In the genomic region with DNA sequence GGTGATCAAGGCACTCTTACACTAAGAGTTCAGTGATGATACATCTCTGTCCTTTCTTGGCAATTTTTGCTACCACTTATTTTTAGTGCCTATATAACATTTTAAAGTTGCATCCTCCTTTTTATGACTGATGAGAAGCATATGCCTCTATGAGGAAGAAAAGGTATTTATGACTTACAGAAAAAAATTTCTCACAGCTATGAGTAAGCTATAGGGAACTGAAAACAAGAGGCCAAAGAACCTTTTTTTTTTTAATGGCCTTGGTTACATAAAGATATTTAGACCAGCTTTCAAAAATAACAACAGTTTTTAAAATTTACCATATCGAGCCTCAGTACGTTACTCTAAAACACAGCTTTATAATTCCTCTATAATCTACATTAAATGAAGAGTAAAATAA, we compare ENCODE assay signal across 11 cellular contexts. TPM values are rescaled to one million over a fixed set of nuclear protein-coding genes. Genes with fewer than 3 reads are reported as not detected.
DNase-seq lines count a peak whose midpoint lies in the region; ATAC-seq and TF ChIP-seq lines count a peak whose summit lies in the region.
"Had no signal": no experiment of that assay in that cellular context is flagged by ENCODE, and none has a peak within 500 bp of the region (broad histone marks: within the 10 kb centered on the region; RNA-seq: fewer than 3 reads in every experiment).

No MANE protein-coding gene starts in this region.

- no peak for TF ChIP-seq POLR2A in uterus (IDR thresholded peaks at IDR 0.05)
- no peak for TF ChIP-seq POLR2A in tibial nerve (IDR thresholded peaks at IDR 0.05)

- in situ Hi-C loops in GM23248 (cut with MboI) = no loop called here

- 92 to 95% methylated on average over 2 of the region's 2 CpGs for WGBS in GM23248 (ENCODE audit: low coverage in 1 of 2, low lambda C conversion rate in 2 of 2, missing lambda C conversion rate in 2 of 2), 2 experiments
- WGBS in tibial nerve, 2 donors = 83 to 97% methylated on average over 2 of the region's 2 CpGs

- ATAC-seq in GM18870 (IDR thresholded peaks at IDR 0.05; ENCODE audit: unreplicated experiment) (peak; percentile 95), HG03354 (IDR thresholded peaks at IDR 0.05; ENCODE audit: poor library complexity, severe bottlenecking, unreplicated experiment) (peak; percentile 88), left colon (peak; percentile 29), GM23338 (no peak)
- no peak for ATAC-seq in activated CD8-positive, alpha-beta memory T cell treated with anti-CD3 and anti-CD28 coated beads, Interleukin-2, amount 10 ng/mL, durations not matched to agents 7 days and 5 days
- ATAC-seq: naive thymus-derived CD8-positive, alpha-beta T cell had no signal

- no peaks in the 10 kb centered on the region for H3K9me3 ChIP-seq in GM23248 (ENCODE audit: low read depth)
- H3K9me3 ChIP-seq in uterus = no peaks in the 10 kb centered on the region
- no peaks in the 10 kb centered on the region for H3K9me3 ChIP-seq in tibial nerve

- peaks cover 3% of the 10 kb centered on the region for H3K36me3 Mint-ChIP-seq in activated CD8-positive, alpha-beta memory T cell treated with anti-CD3 and anti-CD28 coated beads, Interleukin-2, amount 10 ng/mL, durations not matched to agents 7 days and 5 days
- H3K36me3 Mint-ChIP-seq in GM23338 (ENCODE audit: low read depth) = no peaks in the 10 kb centered on the region

- intact Hi-C loops in left colon (cut with DNase I, micrococcal nuclease) (no loop called here), uterus (cut with DNase I; ENCODE audit: low total_unique reads) (no loop called here)

- peaks cover 11% of the 10 kb centered on the region for H3K4me1 Mint-ChIP-seq in activated CD8-positive, alpha-beta memory T cell treated with anti-CD3 and anti-CD28 coated beads, Interleukin-2, amount 10 ng/mL, durations not matched to agents 7 days and 5 days
- peaks cover 27% of the 10 kb centered on the region for H3K4me1 Mint-ChIP-seq in GM23338

- H3K4me2 ChIP-seq in GM23248 (ENCODE audit: unreplicated experiment) (no peak overlapping the region), GM23338 (no peak overlapping the region)

- H3K4me1 ChIP-seq in GM23248 (ENCODE audit: insufficient read depth) = peaks cover 12% of the 10 kb centered on the region; the same call in 1 of the 2 replicates
- H3K4me1 ChIP-seq in uterus = no peaks in the 10 kb centered on the region
- H3K4me1 ChIP-seq in tibial nerve = peaks cover 0 to 10% (median 0%) of the 10 kb centered on the region in 4 donors
- H3K4me1 ChIP-seq in GM23338 (ENCODE audit: insufficient read depth) = peaks cover 19% of the 10 kb centered on the region

- H2AFZ ChIP-seq in GM23248 (no peak overlapping the region), GM23338 (no peak overlapping the region)

- no peaks in the 10 kb centered on the region for H4K20me1 ChIP-seq in GM23248 (ENCODE audit: insufficient read depth)
- H4K20me1 ChIP-seq in GM23338 (replicated peaks; ENCODE audit: insufficient read depth) = no peaks in the 10 kb centered on the region

- H3K4me3 ChIP-seq in GM23248 (no peak overlapping the region), uterus (no peak overlapping the region), tibial nerve (no peak overlapping the region), GM23338 (no peak overlapping the region)

- H3K9me2 ChIP-seq in GM23248 (ENCODE audit: insufficient read depth) (no peaks in the 10 kb centered on the region), GM23338 (ENCODE audit: insufficient read depth) (no peaks in the 10 kb centered on the region)

- H3K36me3 ChIP-seq in GM23248 (ENCODE audit: low read depth) = no peaks in the 10 kb centered on the region
- H3K36me3 ChIP-seq in uterus = no peaks in the 10 kb centered on the region
- no peaks in the 10 kb centered on the region for H3K36me3 ChIP-seq in tibial nerve
- no peaks in the 10 kb centered on the region for H3K36me3 ChIP-seq in GM23338 (ENCODE audit: insufficient read depth)

- TF ChIP-seq EP300 in tibial nerve (IDR thresholded peaks at IDR 0.05) = no peak

- CTCF ChIA-PET in activated CD8-positive, alpha-beta memory T cell treated with anti-CD3 and anti-CD28 coated beads, Interleukin-2, amount 10 ng/mL, durations not matched to agents 7 days and 5 days (lab: Charles Lee) = no interaction called here

- H3K27ac ChIP-seq in GM23248 = no peak overlapping the region
- H3K27ac ChIP-seq in uterus = no peak overlapping the region
- no peak overlapping the region for H3K27ac ChIP-seq in tibial nerve
- no peak overlapping the region for H3K27ac ChIP-seq in GM23338 (ENCODE audit: low read depth)

- TF ChIP-seq CTCF in uterus (IDR thresholded peaks at IDR 0.05) (no peak), tibial nerve (IDR thresholded peaks at IDR 0.05) (no peak), GM23338 (conservative IDR thresholded peaks at IDR 0.05; ENCODE audit: low read depth in 2 of 2) (no peak)

- H3K27me3 ChIP-seq in GM23248 (replicated peaks; ENCODE audit: insufficient read depth) (no peaks in the 10 kb centered on the region), uterus (no peaks in the 10 kb centered on the region), tibial nerve (no peaks in the 10 kb centered on the region), GM23338 (ENCODE audit: insufficient read depth) (no peaks in the 10 kb centered on the region)

- no peak overlapping the region for H3K4me3 Mint-ChIP-seq in activated CD8-positive, alpha-beta memory T cell treated with anti-CD3 and anti-CD28 coated beads, Interleukin-2, amount 10 ng/mL, durations not matched to agents 7 days and 5 days
- no peak overlapping the region for H3K4me3 Mint-ChIP-seq in GM23338
- H3K4me3 Mint-ChIP-seq: activated CD4-positive, alpha-beta T cell treated with anti-CD3 and anti-CD28 coated beads, Interleukin-2, amount 10 ng/mL, durations not matched to agents 24 days and 14 days; naive thymus-derived CD8-positive, alpha-beta T cell had no signal

- H3K27me3 Mint-ChIP-seq in activated CD8-positive, alpha-beta memory T cell treated with anti-CD3 and anti-CD28 coated beads, Interleukin-2, amount 10 ng/mL, durations not matched to agents 7 days and 5 days = no peaks in the 10 kb centered on the region
- H3K27me3 Mint-ChIP-seq in GM23338 (ENCODE audit: insufficient read depth, low read depth, poor library complexity) = no peaks in the 10 kb centered on the region
- H3K27me3 Mint-ChIP-seq: activated CD4-positive, alpha-beta T cell treated with anti-CD3 and anti-CD28 coated beads, Interleukin-2, amount 10 ng/mL, durations not matched to agents 24 days and 14 days; naive thymus-derived CD8-positive, alpha-beta T cell had no signal

- DNase-seq in GM23248 (peak; percentile 39), left colon (no peak), uterus (no peak), tibial nerve (ENCODE audit: low spot score in 2 of 2) (no peak), GM23338 (ENCODE audit: low spot score) (no peak)
- DNase-seq in activated CD8-positive, alpha-beta memory T cell treated with anti-CD3 and anti-CD28 coated beads, Interleukin-2, amount 10 ng/mL, durations not matched to agents 7 days and 5 days = no peak
- DNase-seq: activated CD4-positive, alpha-beta T cell treated with anti-CD3 and anti-CD28 coated beads, Interleukin-2, amount 10 ng/mL, durations not matched to agents 24 days and 14 days; effector CD4-positive, alpha-beta T cell; naive thymus-derived CD8-positive, alpha-beta T cell had no signal

- H3K9me3 Mint-ChIP-seq in activated CD8-positive, alpha-beta memory T cell treated with anti-CD3 and anti-CD28 coated beads, Interleukin-2, amount 10 ng/mL, durations not matched to agents 7 days and 5 days (ENCODE audit: low read depth) = no peaks in the 10 kb centered on the region
- H3K9me3 Mint-ChIP-seq in GM23338 = no peaks in the 10 kb centered on the region
- H3K9me3 Mint-ChIP-seq: activated CD4-positive, alpha-beta T cell treated with anti-CD3 and anti-CD28 coated beads, Interleukin-2, amount 10 ng/mL, durations not matched to agents 24 days and 14 days; naive thymus-derived CD8-positive, alpha-beta T cell had no signal

- no peak overlapping the region for H3K27ac Mint-ChIP-seq in activated CD8-positive, alpha-beta memory T cell treated with anti-CD3 and anti-CD28 coated beads, Interleukin-2, amount 10 ng/mL, durations not matched to agents 7 days and 5 days
- no peak overlapping the region for H3K27ac Mint-ChIP-seq in GM23338
- H3K27ac Mint-ChIP-seq: activated CD4-positive, alpha-beta T cell treated with anti-CD3 and anti-CD28 coated beads, Interleukin-2, amount 10 ng/mL, durations not matched to agents 24 days and 14 days had no signal

- H3F3A ChIP-seq in GM23248 (ENCODE audit: insufficient read depth) (no peaks in the 10 kb centered on the region; the same call in 1 of the 2 replicates), GM23338 (replicated peaks; ENCODE audit: low read depth) (no peaks in the 10 kb centered on the region)

- no peak overlapping the region for H3K9ac ChIP-seq in GM23248

- H3K79me2 ChIP-seq in GM23248 (ENCODE audit: insufficient read depth) (peaks cover 57% of the 10 kb centered on the region), GM23338 (replicated peaks; ENCODE audit: insufficient read depth) (peaks cover 15% of the 10 kb centered on the region)

TF ChIP-seq in GM23338, 12 proteins besides CTCF, POLR2A, EP300 and RAD21 (continues in another document):
- TF ChIP-seq EZH2phosphoT487 (IDR thresholded peaks at IDR 0.05; ENCODE audit: unreplicated experiment) = no peak
- TF ChIP-seq POLR2AphosphoS5 (IDR thresholded peaks at IDR 0.05; ENCODE audit: low read depth) = no peak
- no peak for TF ChIP-seq JUNB (IDR thresholded peaks at IDR 0.05; ENCODE audit: unreplicated experiment)
- TF ChIP-seq EZH2 (IDR thresholded peaks at IDR 0.05; ENCODE audit: low read depth, unreplicated experiment) = no peak
- no peak for TF ChIP-seq STAT1 (IDR thresholded peaks at IDR 0.05; ENCODE audit: unreplicated experiment)

RNA-seq across cellular contexts. Expression of a gene that starts 21.3 kb away (rescaled TPM):
- 12.1 and 22.4 TPM in 2 replicates for total RNA-seq in GM23248 (2014; rRNA removed; shearing (Covaris generic))
- 22.5 and 23.4 TPM in 2 replicates for polyA plus RNA-seq in GM23248 (2016; fragmentation: Nextera tagmentation; extraction: Ambion mirVana)
- 10 to 100 TPM; 29.8 to 34.4 TPM for total RNA-seq in left colon
- 10 to 100 TPM; 24.6 to 44.8 TPM for total RNA-seq in activated CD8-positive, alpha-beta memory T cell treated with anti-CD3 and anti-CD28 coated beads, Interleukin-2, amount 10 ng/mL, durations not matched to agents 7 days and 5 days
- total RNA-seq in uterus = 10 to 100 TPM; 17.4 to 77.9 (median 51.5) TPM
- total RNA-seq in tibial nerve = 10 to 100 TPM; 28.5 to 46.5 (median 40.9) TPM
- total RNA-seq in GM23338 (2014; rRNA removed; shearing (Covaris generic)) = 23.1 and 29.3 TPM in 2 replicates
- 10.5 and 16.2 TPM in 2 replicates for polyA plus RNA-seq in GM23338 (2016; fragmentation: Nextera tagmentation; extraction: Ambion mirVana)

RNA-seq across cellular contexts. Expression of a gene that starts 21.7 kb away (rescaled TPM):
- total RNA-seq in GM23248 (2014; rRNA removed; shearing (Covaris generic)) = 39.5 and 51.4 TPM in 2 replicates
- 39.1 and 42.7 TPM in 2 replicates for polyA plus RNA-seq in GM23248 (2016; fragmentation: Nextera tagmentation; extraction: Ambion mirVana)
- total RNA-seq in left colon = 10 to 100 TPM; 37.9 to 48.6 TPM
- total RNA-seq in activated CD8-positive, alpha-beta memory T cell treated with anti-CD3 and anti-CD28 coated beads, Interleukin-2, amount 10 ng/mL, durations not matched to agents 7 days and 5 days = 10 to 100 TPM; 23.0 to 26.8 TPM
- 100 to 1,000 TPM in 1 of 4 donors, 10 to 100 TPM in 2, 1 to 10 TPM in 1; 5.4 to 146 (median 65.0) TPM for total RNA-seq in uterus
- total RNA-seq in tibial nerve = 10 to 100 TPM; 38.7 to 85.0 (median 45.5) TPM
- 174 and 177 TPM in 2 replicates for total RNA-seq in GM23338 (2014; rRNA removed; shearing (Covaris generic))
- polyA plus RNA-seq in GM23338 (2016; fragmentation: Nextera tagmentation; extraction: Ambion mirVana) = 45.7 and 47.5 TPM in 2 replicates

Comparison
In these comparisons a context has a peak if more than half of its experiments do, and no peak if none do; other contexts are left out.
1. ATAC-seq: peak in GM18870 (single experiment), HG03354 (single experiment) and left colon (single experiment); none in activated CD8-positive, alpha-beta memory T cell treated with anti-CD3 and anti-CD28 coated beads, Interleukin-2, amount 10 ng/mL, durations not matched to agents 7 days and 5 days (single experiment) and GM23338 (single experiment).